5 cellular contexts compared by ENCODE assay signal in the genomic region with DNA sequence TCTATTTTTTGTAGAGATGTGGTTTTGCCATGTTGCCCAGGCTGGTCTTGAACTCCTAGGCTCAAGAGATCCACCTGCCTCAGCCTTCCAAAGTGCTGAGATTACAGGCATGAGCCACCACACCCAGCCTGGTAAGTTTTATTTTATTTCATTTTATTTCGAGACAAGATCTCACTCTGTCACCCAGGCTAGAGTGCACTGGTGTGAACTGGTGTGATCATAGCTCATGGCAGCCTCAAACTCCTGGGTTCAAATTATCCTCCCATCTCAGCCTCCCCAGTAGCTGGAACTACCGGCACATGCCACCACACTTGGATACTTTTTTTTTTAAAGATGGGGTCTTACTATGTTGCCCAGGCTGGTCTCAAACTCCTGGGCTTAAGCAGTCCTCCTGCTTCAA. TPM values are rescaled to one million over a fixed set of nuclear protein-coding genes. Genes with fewer than 3 reads are reported as not detected.
"Had no signal": no experiment of that assay in that cellular context is flagged by ENCODE, and none has a peak within 500 bp of the region (broad histone marks: within the 10 kb centered on the region; RNA-seq: fewer than 3 reads in every experiment).

No MANE protein-coding gene starts in this region.

RNA-seq across cellular contexts. Expression of a gene that starts 53.9 kb away (rescaled TPM):
- total RNA-seq: MCF 10A, NCI-H460, OCI-LY7, PC-9, SK-MEL-5 had no signal
